Comparison of ENCODE assay signal across 18 cellular contexts in the genomic region with DNA sequence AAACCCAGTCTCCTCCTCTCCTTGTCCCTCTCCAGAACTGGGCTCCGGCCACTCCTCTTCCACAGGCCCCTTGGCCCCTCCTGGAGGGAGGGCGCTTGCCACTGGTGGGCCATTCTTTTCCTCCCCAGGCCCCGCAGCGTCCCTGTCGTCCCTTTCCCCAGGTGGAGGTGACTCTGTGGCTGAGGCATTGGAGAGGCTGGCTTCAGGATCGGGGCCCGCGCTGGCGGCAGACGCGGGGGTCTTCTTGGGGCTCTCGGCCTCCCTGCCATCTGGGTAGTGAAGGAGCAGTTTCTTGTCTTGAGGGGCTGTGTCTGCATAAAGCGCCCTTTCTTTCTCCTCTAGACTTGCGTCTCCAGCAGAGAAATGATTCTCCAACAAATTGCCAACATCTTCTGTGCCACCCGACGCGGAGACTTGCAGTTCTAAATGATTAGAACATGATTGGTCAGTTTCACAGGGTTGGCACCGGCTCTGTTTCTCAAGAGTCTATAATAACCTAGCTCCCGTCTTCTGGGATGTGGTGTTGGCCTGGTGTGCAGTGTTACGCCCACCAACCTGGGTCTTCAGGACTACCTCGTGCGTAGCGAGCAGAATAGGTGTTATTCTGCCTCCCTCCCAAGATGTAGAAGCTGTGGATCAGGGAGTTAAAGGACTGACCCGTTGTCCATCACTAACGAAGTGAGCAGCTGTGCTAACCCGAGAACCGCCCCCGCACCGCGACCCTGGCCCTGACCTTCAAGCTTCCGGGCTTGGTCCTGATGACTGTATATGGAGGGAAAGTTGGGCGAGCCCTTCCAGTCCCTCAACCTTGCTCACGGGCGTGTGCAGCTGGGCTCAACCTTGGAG. TPM values are rescaled to one million over a fixed set of nuclear protein-coding genes. Genes with fewer than 3 reads are reported as not detected.
DNase-seq lines count a peak whose midpoint lies in the region; ATAC-seq, FAIRE-seq and TF ChIP-seq lines count a peak whose summit lies in the region.
"Had no signal": no experiment of that assay in that cellular context is flagged by ENCODE, and none has a peak within 500 bp of the region (broad histone marks: within the 10 kb centered on the region; RNA-seq: fewer than 3 reads in every experiment).

No MANE protein-coding gene starts in this region.

- DNase-seq in LHCN-M2 (ENCODE audit: low read depth) (peak; percentile 33), K562 (ENCODE audit: extremely low read depth in 1 of 4, low spot score in 3 of 4) (peak; percentile 61 to 72 (median 64)), right cardiac atrium (peak in 2 of 3 donors; percentile 62 to 77), RPMI8226 (no peak), G401 (ENCODE audit: low spot score) (no peak)
- no peak for DNase-seq in stimulated activated effector memory CD8-positive, alpha-beta T cell treated with anti-CD3 and anti-CD28 coated beads, Interleukin-12 subunit alpha, Interleukin-12 subunit beta, amount 100 ng/mL, for 72 hours (ENCODE audit: low spot score in 2 of 2)
- no peak for DNase-seq in activated CD8-positive, alpha-beta T cell treated with anti-CD3 and anti-CD28 coated beads for 36 hours
- DNase-seq: ACHN; AML-193; CD4-positive, CD25-positive, alpha-beta regulatory T cell; DMS53; NCI-H1436; NCI-H2029 treated with DMSO at 0.1 percent for 48 hours; NCI-H2171 treated with DMSO at 0.1 percent for 48 hours; NCI-H446 treated with DMSO at 0.1 percent for 48 hours; NCI-H748 treated with DMSO at 0.1 percent for 48 hours had no signal

- no peaks in the 10 kb centered on the region for H3K79me2 ChIP-seq in K562 (ENCODE audit: control insufficient read depth, insufficient read depth, low read length)

- H3K9me3 Mint-ChIP-seq in stimulated activated effector memory CD8-positive, alpha-beta T cell treated with anti-CD3 and anti-CD28 coated beads, Interleukin-12 subunit alpha, Interleukin-12 subunit beta, amount 100 ng/mL, for 72 hours, result no peaks in the 10 kb centered on the region
- no peaks in the 10 kb centered on the region for H3K9me3 Mint-ChIP-seq in activated CD8-positive, alpha-beta T cell treated with anti-CD3 and anti-CD28 coated beads for 36 hours
- H3K9me3 Mint-ChIP-seq: CD4-positive, CD25-positive, alpha-beta regulatory T cell had no signal

- 24% methylated on average over 34 of the region's 34 CpGs for WGBS in K562 (ENCODE audit: insufficient coverage, low coverage, missing lambda C conversion rate)
- WGBS in right cardiac atrium, result 73% methylated on average over 34 of the region's 34 CpGs

- ATAC-seq in K562 (peak; percentile 68), right cardiac atrium (no peak)
- no peak for ATAC-seq in stimulated activated effector memory CD8-positive, alpha-beta T cell treated with anti-CD3 and anti-CD28 coated beads, Interleukin-12 subunit alpha, Interleukin-12 subunit beta, amount 100 ng/mL, for 72 hours
- ATAC-seq in activated CD8-positive, alpha-beta T cell treated with anti-CD3 and anti-CD28 coated beads for 36 hours, result no peak

- no peak for TF ChIP-seq RAD21 in K562 (CRISPR knock-in tag; conservative IDR thresholded peaks at IDR 0.05 in 1 of 2, IDR thresholded peaks at IDR 0.05 in 1 of 2)

- BruUV-seq in K562 (replicated peaks; lab: Mats Ljungman, UMichigan), result no TSS peak

- H3K4me3 Mint-ChIP-seq in stimulated activated effector memory CD8-positive, alpha-beta T cell treated with anti-CD3 and anti-CD28 coated beads, Interleukin-12 subunit alpha, Interleukin-12 subunit beta, amount 100 ng/mL, for 72 hours, result no peak overlapping the region
- H3K4me3 Mint-ChIP-seq in activated CD8-positive, alpha-beta T cell treated with anti-CD3 and anti-CD28 coated beads for 36 hours, result no peak overlapping the region

- peak; percentile 35 for FAIRE-seq in K562 (lab: Jason Lieb, UNC)

- TF ChIP-seq POLR2A in K562 (conservative IDR thresholded peaks at IDR 0.05), result no peak

- CTCF ChIA-PET in K562 (lab: Yijun Ruan, JAX; ENCODE audit: low intra/inter-chr PET ratio), result no interaction called here
- CTCF ChIA-PET in activated CD8-positive, alpha-beta T cell treated with anti-CD3 and anti-CD28 coated beads for 36 hours (lab: Charles Lee), result no interaction called here

- no peaks in the 10 kb centered on the region for H3K36me3 Mint-ChIP-seq in stimulated activated effector memory CD8-positive, alpha-beta T cell treated with anti-CD3 and anti-CD28 coated beads, Interleukin-12 subunit alpha, Interleukin-12 subunit beta, amount 100 ng/mL, for 72 hours
- H3K36me3 Mint-ChIP-seq in activated CD8-positive, alpha-beta T cell treated with anti-CD3 and anti-CD28 coated beads for 36 hours (ENCODE audit: low read depth), result no peaks in the 10 kb centered on the region
- H3K36me3 Mint-ChIP-seq: CD4-positive, CD25-positive, alpha-beta regulatory T cell had no signal

- H3K4me2 ChIP-seq in K562 (ENCODE audit: insufficient read depth, low read length), result no peak overlapping the region

- H4K20me1 ChIP-seq in K562 (replicated peaks; ENCODE audit: control insufficient read depth, insufficient read depth, low read length), result no peaks in the 10 kb centered on the region

- no peak for TF ChIP-seq EP300 in K562 (IDR thresholded peaks at IDR 0.05; ENCODE audit: low read length)

- H3K27me3 Mint-ChIP-seq in activated CD8-positive, alpha-beta T cell treated with anti-CD3 and anti-CD28 coated beads for 36 hours, result peaks cover 5% of the 10 kb centered on the region

- intact Hi-C loops in K562 (cut with micrococcal nuclease) (loop anchor here (10.0 kb wide), 1 partner anchor 197 kb away; no protein-coding TSS in a partner anchor), right cardiac atrium (cut with DNase I) (loop anchor here in 3 of 4 donors (5.0 to 10.0 kb wide), 3 partner anchors 34 to 117 kb away; a partner anchor contains a TSS)
- intact Hi-C loops in activated CD8-positive, alpha-beta T cell treated with anti-CD3 and anti-CD28 coated beads for 36 hours (cut with micrococcal nuclease), result no loop called here

- H3K9me3 ChIP-seq in K562 (replicated peaks; ENCODE audit: control insufficient read depth, insufficient read depth, low read depth, low read length), result no peaks in the 10 kb centered on the region
- H3K9me3 ChIP-seq in right cardiac atrium (ENCODE audit: control insufficient read depth, low read length), result no peaks in the 10 kb centered on the region
- H3K9me3 ChIP-seq: HAP-1 had no signal

- TF ChIP-seq CTCF in K562 (IDR thresholded peaks at IDR 0.05 in 2 of 3, conservative IDR thresholded peaks at IDR 0.05 in 1 of 3; ENCODE audit: insufficient read depth in 2 of 3, low read depth in 1 of 3, low read length in 3 of 3), result no peak
- no peak for TF ChIP-seq CTCF in activated CD8-positive, alpha-beta T cell treated with anti-CD3 and anti-CD28 coated beads for 36 hours (IDR thresholded peaks at IDR 0.05)

- H3K27ac Mint-ChIP-seq in stimulated activated effector memory CD8-positive, alpha-beta T cell treated with anti-CD3 and anti-CD28 coated beads, Interleukin-12 subunit alpha, Interleukin-12 subunit beta, amount 100 ng/mL, for 72 hours, result peak overlapping the region; percentile 29
- H3K27ac Mint-ChIP-seq in activated CD8-positive, alpha-beta T cell treated with anti-CD3 and anti-CD28 coated beads for 36 hours, result no peak overlapping the region

- in situ Hi-C loops in K562 (cut with MboI) (loop anchor here (10.0 kb wide), 1 partner anchor 117 kb away; no protein-coding TSS in a partner anchor), G401 (cut with HindIII; ENCODE audit: low sequenced_read_pairs) (no loop called here)

- H3K9ac ChIP-seq in K562 (ENCODE audit: insufficient read depth in 1 of 2, low read depth in 2 of 2, low read length in 2 of 2), result no peak overlapping the region

- H3K4me1 ChIP-seq in K562 (replicated peaks in 1 of 2; ENCODE audit: control insufficient read depth in 2 of 2, insufficient read depth in 2 of 2, low read length in 2 of 2) (peaks cover 12 to 16% of the 10 kb centered on the region in 2 experiments; a peak in 4 of 5 replicates), right cardiac atrium (ENCODE audit: control insufficient read depth, insufficient read depth, low read length) (peaks cover 5% of the 10 kb centered on the region)
- H3K4me1 ChIP-seq: HAP-1 had no signal

- peak overlapping the region; percentile 32 for H2AFZ ChIP-seq in K562 (ENCODE audit: low read depth, low read length)

- H3K27me3 ChIP-seq in K562 (ENCODE audit: control insufficient read depth in 2 of 2, insufficient read depth in 2 of 2, low read length in 2 of 2) (peaks cover 9 to 43% of the 10 kb centered on the region in 2 experiments; a peak in 4 of 5 replicates), right cardiac atrium (ENCODE audit: control insufficient read depth, insufficient read depth) (no peaks in the 10 kb centered on the region)

- no peak overlapping the region for H3K27ac ChIP-seq in K562 (ENCODE audit: extremely low read depth, low read depth, low read length)
- peak overlapping the region; percentile 90 for H3K27ac ChIP-seq in right cardiac atrium (ENCODE audit: low read length)

- H3K4me3 ChIP-seq in K562 (no peak overlapping the region), right cardiac atrium (ENCODE audit: low read length) (no peak overlapping the region)
- H3K4me3 ChIP-seq: HAP-1 had no signal

- peaks cover 14% of the 10 kb centered on the region for H3K4me1 Mint-ChIP-seq in stimulated activated effector memory CD8-positive, alpha-beta T cell treated with anti-CD3 and anti-CD28 coated beads, Interleukin-12 subunit alpha, Interleukin-12 subunit beta, amount 100 ng/mL, for 72 hours
- H3K4me1 Mint-ChIP-seq in activated CD8-positive, alpha-beta T cell treated with anti-CD3 and anti-CD28 coated beads for 36 hours (ENCODE audit: low read depth), result peaks cover 6% of the 10 kb centered on the region

- no peaks in the 10 kb centered on the region for H3K36me3 ChIP-seq in K562 (ENCODE audit: control insufficient read depth, insufficient read depth, low read length)
- H3K36me3 ChIP-seq: HAP-1 had no signal

- POLR2A ChIA-PET in K562 (lab: Yijun Ruan, JAX), result interaction anchor here (0.7 to 0.9 kb wide), 2 partner anchors 10 to 38 kb away, joined by 3 to 4 read pairs; no protein-coding TSS in a partner anchor
- POLR2A ChIA-PET in activated CD8-positive, alpha-beta T cell treated with anti-CD3 and anti-CD28 coated beads for 36 hours (lab: Charles Lee), result no interaction called here

- no peaks in the 10 kb centered on the region for H3K9me1 ChIP-seq in K562 (ENCODE audit: control insufficient read depth, insufficient read depth, low read length)

RNA-seq across cellular contexts. Expression of a gene that starts 34.0 kb away (rescaled TPM):
- total RNA-seq in LHCN-M2 (2014; rRNA removed), result not detected in 2 replicates
- not detected for polyA plus RNA-seq in LHCN-M2 (2012)
- not detected in 2 replicates for total RNA-seq in K562 (2011; cell fraction: chromatin; rRNA removed; ENCODE audit: low replicate concordance)
- total RNA-seq in K562 (2011; cell fraction: nucleolus; rRNA removed), result not detected in 2 replicates
- not detected in 2 replicates for total RNA-seq in K562 (2011; cell fraction: nucleoplasm; rRNA removed)
- not detected in 2 replicates for total RNA-seq in K562 (2014; rRNA removed)
- not detected in 2 replicates for total RNA-seq in K562 (2014; rRNA removed; fragmentation: Illumina TruSeq; extraction: Trizol)
- total RNA-seq in K562 (2015; rRNA removed; fragmentation: Illumina TruSeq; extraction: Trizol), result not detected in 2 replicates
- not detected in 2 replicates for total RNA-seq in K562 (2021)
- 0.01 TPM in 1 of 2 replicates, not detected in the other for polyA plus RNA-seq in K562 (2011; rRNA removed)
- 0.01 and 0.03 TPM in 2 replicates for polyA plus RNA-seq in K562 (2011; cell fraction: cytosol; rRNA removed)
- not detected in 2 replicates for polyA plus RNA-seq in K562 (2011; cell fraction: nucleus; rRNA removed)
- not detected in 2 replicates for polyA plus RNA-seq in K562 (2012)
- polyA plus RNA-seq in K562 (2014; fragmentation: Illumina TruSeq; extraction: Trizol), result not detected in 2 replicates
- not detected for polyA plus RNA-seq in K562 (2014; fragmentation: Nextera tagmentation; extraction: Ambion mirVana)
- not detected in 2 replicates for polyA plus RNA-seq in K562 (2014; rRNA removed)
- not detected in 2 replicates for polyA minus RNA-seq in K562 (2011; rRNA and poly(A)+ RNA removed)
- not detected in 2 replicates for polyA minus RNA-seq in K562 (2011; cell fraction: cytosol; rRNA and poly(A)+ RNA removed)
- polyA minus RNA-seq in K562 (2011; cell fraction: nucleus; rRNA and poly(A)+ RNA removed), result not detected in 2 replicates
- 100 to 1,000 TPM; 338 to 395 (median 359) TPM for total RNA-seq in right cardiac atrium
- 255 TPM for polyA plus RNA-seq in right cardiac atrium
- total RNA-seq in activated CD8-positive, alpha-beta T cell treated with anti-CD3 and anti-CD28 coated beads for 36 hours, result not detected
- 0.07 and 0.37 TPM in 2 replicates for total RNA-seq in G401 (2014; rRNA removed; shearing (Covaris generic))
- total RNA-seq: CD4-positive, CD25-positive, alpha-beta regulatory T cell; HT1080 had no signal
- polyA plus RNA-seq: CD4-positive, CD25-positive, alpha-beta regulatory T cell had no signal

Comparison
In these comparisons a context has a peak if more than half of its experiments do, and no peak if none do; other contexts are left out.
1. DNase-seq: peak in LHCN-M2 (single experiment), K562 (4 of 4) and right cardiac atrium (2 of 3); none in stimulated activated effector memory CD8-positive, alpha-beta T cell treated with anti-CD3 and anti-CD28 coated beads, Interleukin-12 subunit alpha, Interleukin-12 subunit beta, amount 100 ng/mL, for 72 hours (0 of 2), activated CD8-positive, alpha-beta T cell treated with anti-CD3 and anti-CD28 coated beads for 36 hours (single experiment), RPMI8226 (single experiment) and G401 (single experiment).
2. RNA of a gene that starts 34.0 kb away (total RNA-seq): 338 to 395 TPM in right cardiac atrium; 0.07 to 0.37 TPM in G401, not detected in LHCN-M2, not detected in K562 and not detected in activated CD8-positive, alpha-beta T cell treated with anti-CD3 and anti-CD28 coated beads for 36 hours; every median in the first group is over 100 times any median in the second.